Comparison of ENCODE assay signal across 8 cellular contexts in genomic region chr6:127464881-127465459, GRCh38. TPM values are rescaled to one million over a fixed set of nuclear protein-coding genes. Genes with fewer than 3 reads are reported as not detected.
DNase-seq lines count a peak whose midpoint lies in the region; ATAC-seq and TF ChIP-seq lines count a peak whose summit lies in the region.

No MANE protein-coding gene starts in this region.

- TF ChIP-seq CTCF in endodermal cell (conservative IDR thresholded peaks at IDR 0.05) = peak; percentile 95

- H3K27me3 ChIP-seq in endodermal cell (ENCODE audit: control insufficient read depth, insufficient read depth, low read length, poor library complexity, severe bottlenecking) = no peaks in the 10 kb centered on the region

- H3K4me3 ChIP-seq in endodermal cell (ENCODE audit: low read length) = no peak overlapping the region

- no peak overlapping the region for H3K27ac ChIP-seq in endodermal cell (ENCODE audit: low read depth, low read length)

- no peak overlapping the region for H3K9ac ChIP-seq in endodermal cell (ENCODE audit: extremely low read depth, low read length, poor library complexity, severe bottlenecking)

- H3K4me1 Mint-ChIP-seq in endodermal cell = peaks cover 6% of the 10 kb centered on the region

- WGBS in endodermal cell (ENCODE audit: insufficient coverage in 1 of 2, insufficient read length in 1 of 2), 2 experiments = 40 to 49% methylated on average over 3 of the region's 3 CpGs

- no peaks in the 10 kb centered on the region for H3K9me3 Mint-ChIP-seq in endodermal cell

- no peaks in the 10 kb centered on the region for H3K36me3 ChIP-seq in endodermal cell (ENCODE audit: control insufficient read depth, insufficient read depth, low read length)

- H3K4me1 ChIP-seq in endodermal cell (ENCODE audit: control insufficient read depth, insufficient read depth, low read length) = no peaks in the 10 kb centered on the region

- H3K9me3 ChIP-seq in endodermal cell (ENCODE audit: control insufficient read depth, low read length) = no peaks in the 10 kb centered on the region

- no peak overlapping the region for H3K27ac Mint-ChIP-seq in endodermal cell

- peak; percentile 87 for DNase-seq in Ammon's horn (ENCODE audit: low spot score)
- DNase-seq in NCI-H526 treated with DMSO at 0.1 percent for 48 hours (lab: John Stamatoyannopoulos, UW) = peak; percentile 17
- DNase-seq in activated CD4-positive, alpha-beta T cell treated with anti-CD3 and anti-CD28 coated beads, Interleukin-2, amount 50 U/mL, for 48 hours = peak; percentile 68 to 77
- DNase-seq in endodermal cell = peak; percentile 90
- peak; percentile 76 for DNase-seq in mucosa of gallbladder (ENCODE audit: low spot score)
- peak; percentile 75 for DNase-seq in stimulated activated CD8-positive, alpha-beta memory T cell treated with anti-CD3 and anti-CD28 coated beads, Interleukin-4, amount 100 ng/mL, for 48 hours

- no peak overlapping the region for H3K4me3 Mint-ChIP-seq in endodermal cell

- no peaks in the 10 kb centered on the region for H3K36me3 Mint-ChIP-seq in endodermal cell (ENCODE audit: low read depth)

- ATAC-seq in GM18870 (IDR thresholded peaks at IDR 0.05; ENCODE audit: unreplicated experiment) = peak; percentile 86
- ATAC-seq in HG03097 (IDR thresholded peaks at IDR 0.05; ENCODE audit: low FRiP score, unreplicated experiment) = peak; percentile 91

- H3K27me3 Mint-ChIP-seq in endodermal cell (ENCODE audit: insufficient read depth) = peaks cover 18% of the 10 kb centered on the region

RNA-seq across cellular contexts. Expression of gene KIAA0408, which starts 5.8 kb away (rescaled TPM):
- total RNA-seq in endodermal cell (under 1 TPM; 0.64 to 0.84 TPM), mucosa of gallbladder (6.8 TPM)
- 18.0 TPM for polyA plus RNA-seq in endodermal cell (2013, experiment 1 of 2)
- 16.9 TPM for polyA plus RNA-seq in endodermal cell (2013, experiment 2 of 2)

Comparison
In these comparisons a context has a peak if more than half of its experiments do, and no peak if none do; other contexts are left out.
1. DNase-seq: peak in every context shown above with its lines; median percentile 90 in endodermal cell; 87 in Ammon's horn; 76 in mucosa of gallbladder; 75 in stimulated activated CD8-positive, alpha-beta memory T cell treated with anti-CD3 and anti-CD28 coated beads, Interleukin-4, amount 100 ng/mL, for 48 hours; 72 in activated CD4-positive, alpha-beta T cell treated with anti-CD3 and anti-CD28 coated beads, Interleukin-2, amount 50 U/mL, for 48 hours; 17 in NCI-H526 treated with DMSO at 0.1 percent for 48 hours.